Comparison of ENCODE assay signal across 9 cellular contexts in the genomic region with DNA sequence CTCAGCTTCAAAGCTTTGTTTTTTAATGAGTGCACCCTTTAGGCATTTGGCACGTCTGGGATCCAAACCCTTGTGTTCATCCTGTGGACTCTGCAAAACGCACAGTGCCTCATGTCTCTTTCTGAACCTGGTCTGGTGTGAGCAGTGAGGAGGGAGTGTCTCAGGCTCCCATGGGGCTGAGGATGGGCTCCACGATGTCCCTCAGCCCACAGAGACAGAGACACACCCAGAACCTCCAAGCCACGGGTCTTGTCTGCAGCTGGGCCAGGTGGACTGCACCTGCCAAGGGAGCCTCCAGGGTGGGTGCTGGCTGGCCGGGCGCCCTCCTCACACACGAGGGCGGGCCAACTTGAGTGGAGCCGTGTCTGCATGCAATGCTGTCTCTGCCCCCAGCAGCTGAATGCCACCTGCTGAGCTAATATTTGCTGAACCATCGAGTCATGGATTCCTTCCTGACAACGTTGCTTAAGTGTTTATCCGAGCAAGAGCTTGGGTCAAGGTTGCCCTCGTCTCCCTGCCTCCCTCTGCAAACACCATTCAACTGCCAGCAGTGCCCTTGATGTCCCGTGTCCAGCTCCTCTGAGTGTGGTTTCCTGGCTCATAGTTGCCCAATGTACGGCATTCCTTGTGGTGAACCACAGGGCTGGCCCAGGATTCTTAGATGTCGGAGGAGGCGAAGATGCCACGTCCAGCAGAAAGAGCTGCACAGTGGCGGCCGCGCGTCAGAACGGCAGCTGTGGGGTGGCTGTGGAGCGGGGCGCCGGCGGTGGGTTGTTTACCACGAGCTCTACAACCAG. TPM values are rescaled to one million over a fixed set of nuclear protein-coding genes. Genes with fewer than 3 reads are reported as not detected.
A peak's percentile ranks its signal among the peaks of the same experiment; 100 is the strongest.
DNase-seq lines count a peak whose midpoint lies in the region; ATAC-seq and TF ChIP-seq lines count a peak whose summit lies in the region.
"Had no signal": no experiment of that assay in that cellular context is flagged by ENCODE, and none has a peak within 500 bp of the region (broad histone marks: within the 10 kb centered on the region; RNA-seq: fewer than 3 reads in every experiment).

No MANE protein-coding gene starts in this region.

- DNase-seq in ACHN (peak; percentile 97), H9 (no peak), RWPE2 (ENCODE audit: low spot score) (no peak), foreskin melanocyte (peak; percentile 88), endothelial cell (ENCODE audit: low spot score) (no peak)
- no peak for DNase-seq in central memory CD4-positive, alpha-beta T cell
- no peak for DNase-seq in activated naive CD4-positive, alpha-beta T cell treated with Interleukin-2 at 50 U/mL for 16 hours
- DNase-seq: activated T-cell treated with anti-CD3 and anti-CD28 coated beads for 4 hours had no signal

- H2BK15ac ChIP-seq in H9 (ENCODE audit: low read depth, low read length): 0 out of 2 replicates have a peak overlapping the region, but pooled peaks have one; percentile 37

- H2AFZ ChIP-seq in H9 (ENCODE audit: low read length): no peak overlapping the region

- H2BK120ac ChIP-seq in H9 (ENCODE audit: low read depth, low read length, poor library complexity, severe bottlenecking): no peak overlapping the region

- H3K4me1 ChIP-seq in H9 (ENCODE audit: insufficient read depth, low read length) (no peaks in the 10 kb centered on the region), RWPE2 (ENCODE audit: insufficient read depth, poor library complexity, severe bottlenecking) (peaks cover 10% of the 10 kb centered on the region)

- no peak overlapping the region for H3K56ac ChIP-seq in H9 (ENCODE audit: insufficient read length, low read depth, low read length)

- no peak overlapping the region for H4K91ac ChIP-seq in H9 (ENCODE audit: insufficient read length, low read depth, low read length)

- no peak overlapping the region for H3K18ac ChIP-seq in H9 (ENCODE audit: insufficient read length, low read depth, low read length)

- H3K4me1 Mint-ChIP-seq in H9: peaks cover 4 to 6% of the 10 kb centered on the region in 2 experiments; a peak in 2 of 4 replicates
- H3K4me1 Mint-ChIP-seq in endothelial cell (ENCODE audit: unreplicated experiment): no peaks in the 10 kb centered on the region

- H3K23me2 ChIP-seq in H9 (ENCODE audit: insufficient read length, low read depth, low read length, poor library complexity, severe bottlenecking): no peaks in the 10 kb centered on the region

- H3K9me3 Mint-ChIP-seq in H9 (peaks cover 4% of the 10 kb centered on the region in 2 experiments; a peak in 4 of 5 replicates), endothelial cell (ENCODE audit: unreplicated experiment) (no peaks in the 10 kb centered on the region)

- no peak overlapping the region for H2BK20ac ChIP-seq in H9 (ENCODE audit: low read depth, low read length, poor library complexity, severe bottlenecking)

- H3K79me1 ChIP-seq in H9 (ENCODE audit: insufficient read depth, low read depth, low read length, poor library complexity, severe bottlenecking): no peaks in the 10 kb centered on the region

- peaks cover 16% of the 10 kb centered on the region for H3K27me3 Mint-ChIP-seq in H9 (ENCODE audit: low read depth)
- H3K27me3 Mint-ChIP-seq in endothelial cell (ENCODE audit: unreplicated experiment): no peaks in the 10 kb centered on the region

- no peaks in the 10 kb centered on the region for H3K79me2 ChIP-seq in H9 (ENCODE audit: insufficient read depth, low read length)

- H4K5ac ChIP-seq in H9 (ENCODE audit: insufficient read length, low read depth, low read length): no peak overlapping the region

- H3K36me3 Mint-ChIP-seq in H9 (ENCODE audit: insufficient read depth in 1 of 3, low read depth in 3 of 3) (no peaks in the 10 kb centered on the region), endothelial cell (ENCODE audit: low read depth, unreplicated experiment) (no peaks in the 10 kb centered on the region)

- WGBS in H9 (ENCODE audit: extremely low coverage, insufficient read length, low lambda C conversion rate): no CpG with 5 or more reads among the region's 28 CpGs

- H3K27ac ChIP-seq in H9 (ENCODE audit: insufficient read length, low read depth, low read length) (no peak overlapping the region), RWPE2 (ENCODE audit: poor library complexity, severe bottlenecking) (no peak overlapping the region)

- TF ChIP-seq CTCF in H9 (conservative IDR thresholded peaks at IDR 0.05) (no peak), RWPE2 (IDR thresholded peaks at IDR 0.05; ENCODE audit: poor library complexity, severe bottlenecking) (no peak), endothelial cell (IDR thresholded peaks at IDR 0.05; ENCODE audit: unreplicated experiment) (no peak)

- no peak overlapping the region for H2AK5ac ChIP-seq in H9 (ENCODE audit: insufficient read length, low read length)

- H3K27ac Mint-ChIP-seq in H9 (no peak overlapping the region; a peak in 1 of 7 replicates), endothelial cell (ENCODE audit: unreplicated experiment) (no peak overlapping the region)

- H3K4me3 ChIP-seq in RWPE2 (ENCODE audit: severe bottlenecking): no peak overlapping the region

- no peak overlapping the region for H2BK5ac ChIP-seq in H9 (ENCODE audit: insufficient read length, low read length)

- H3K23ac ChIP-seq in H9 (ENCODE audit: insufficient read length, low read depth, low read length): no peak overlapping the region

- H3K9ac ChIP-seq in H9 (ENCODE audit: extremely low read depth, insufficient read length, low read length): no peak overlapping the region

- no peak overlapping the region for H4K8ac ChIP-seq in H9 (replicated peaks; ENCODE audit: insufficient read length, low read depth, low read length)

- ATAC-seq in RWPE2 (ENCODE audit: low read depth): peak; percentile 93
- ATAC-seq in GM19463 (IDR thresholded peaks at IDR 0.05; ENCODE audit: unreplicated experiment): no peak

- no peak overlapping the region for H2BK12ac ChIP-seq in H9 (ENCODE audit: insufficient read length, low read depth, low read length)

- in situ Hi-C loops in ACHN (cut with HindIII; ENCODE audit: low pct_ligation_motif_present, low pct_unique_long_range_greater_than_20kb, low sequenced_read_pairs): no loop called here

- no peaks in the 10 kb centered on the region for H4K20me1 ChIP-seq in H9 (ENCODE audit: control insufficient read depth, insufficient read depth, insufficient read length)

- H3K9me3 ChIP-seq in H9 (ENCODE audit: control insufficient read depth, low read depth, low read length): no peaks in the 10 kb centered on the region
- H3K9me3 ChIP-seq in RWPE2 (ENCODE audit: severe bottlenecking): no peaks in the 10 kb centered on the region

- no peak overlapping the region for H3K4me2 ChIP-seq in H9 (ENCODE audit: insufficient read depth, insufficient read length, low read length)

- no peak overlapping the region for H3K4ac ChIP-seq in H9 (ENCODE audit: low read depth, low read length)

- no peaks in the 10 kb centered on the region for H3K36me3 ChIP-seq in RWPE2 (ENCODE audit: low read depth)

- H3K27me3 ChIP-seq in H9 (ENCODE audit: insufficient read depth, low read length): no peaks in the 10 kb centered on the region
- H3K27me3 ChIP-seq in RWPE2 (ENCODE audit: insufficient read depth, poor library complexity, severe bottlenecking): no peaks in the 10 kb centered on the region

- no peak overlapping the region for H3K4me3 Mint-ChIP-seq in H9
- H3K4me3 Mint-ChIP-seq in endothelial cell (ENCODE audit: unreplicated experiment): no peak overlapping the region

- H3T11ph ChIP-seq in H9 (ENCODE audit: low read length): no peak overlapping the region

- H3K14ac ChIP-seq in H9 (ENCODE audit: insufficient read depth, low read length): peak overlapping the region; percentile 43

RNA-seq across cellular contexts. Expression of a gene that starts 31.4 kb away (rescaled TPM):
- total RNA-seq in H9 (2021) (222 and 231 TPM in 2 replicates), endothelial cell (ENCODE audit: unreplicated experiment) (81.3 TPM)

Comparison
In these comparisons a context has a peak if more than half of its experiments do, and no peak if none do; other contexts are left out.
1. DNase-seq: peak in ACHN (single experiment) and foreskin melanocyte (single experiment); none in H9 (single experiment), RWPE2 (single experiment), central memory CD4-positive, alpha-beta T cell (single experiment), activated naive CD4-positive, alpha-beta T cell treated with Interleukin-2 at 50 U/mL for 16 hours (single experiment) and endothelial cell (single experiment).